Comparison of ENCODE assay signal across 1 cellular context in the genomic region with DNA sequence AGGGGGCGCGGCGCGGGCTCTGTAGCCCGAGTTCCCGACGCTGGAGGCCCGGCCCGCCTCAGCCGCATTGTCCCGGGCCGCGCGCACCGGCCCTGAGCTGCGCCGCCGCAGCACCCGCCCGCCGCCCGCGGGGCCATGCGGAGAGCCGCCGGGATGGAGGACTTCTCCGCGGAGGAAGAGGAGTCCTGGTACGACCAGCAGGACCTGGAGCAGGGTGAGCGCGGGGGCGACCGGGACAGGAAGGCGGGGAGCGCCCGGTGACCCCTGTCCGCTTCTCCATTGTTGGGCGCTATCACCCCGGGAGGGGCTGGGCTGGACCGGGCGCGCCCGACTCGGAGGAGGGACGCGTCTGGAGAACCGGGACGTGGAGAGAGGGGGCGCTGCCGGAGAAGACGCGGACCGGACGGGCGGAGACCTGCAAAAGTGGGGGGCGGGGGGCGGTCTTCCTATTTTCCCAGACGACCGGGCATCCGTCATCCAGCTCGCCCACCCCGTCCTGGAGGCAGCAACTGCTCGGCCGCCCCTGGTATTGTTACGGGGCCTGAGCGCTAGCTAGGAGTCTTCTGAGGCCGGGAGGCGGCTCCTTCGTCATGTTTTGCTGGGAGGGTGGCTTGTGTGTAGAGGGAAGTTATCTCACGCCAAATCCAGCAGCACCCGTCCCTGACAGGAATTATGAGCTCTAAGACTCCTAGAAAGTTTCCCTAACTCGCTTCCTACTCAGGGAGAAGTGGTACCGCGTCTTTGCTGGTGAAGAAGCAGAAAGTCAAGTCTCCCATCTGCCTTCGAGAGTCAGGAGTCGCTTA.
A peak's percentile ranks its signal among the peaks of the same experiment; 100 is the strongest.
TF ChIP-seq lines count a peak whose summit lies in the region.

No MANE protein-coding gene starts in this region.

TF ChIP-seq in HepG2, 621 proteins besides CTCF, POLR2A, EP300 and RAD21 (continued from another document and continues in another):
- TF ChIP-seq, protein P1, sequence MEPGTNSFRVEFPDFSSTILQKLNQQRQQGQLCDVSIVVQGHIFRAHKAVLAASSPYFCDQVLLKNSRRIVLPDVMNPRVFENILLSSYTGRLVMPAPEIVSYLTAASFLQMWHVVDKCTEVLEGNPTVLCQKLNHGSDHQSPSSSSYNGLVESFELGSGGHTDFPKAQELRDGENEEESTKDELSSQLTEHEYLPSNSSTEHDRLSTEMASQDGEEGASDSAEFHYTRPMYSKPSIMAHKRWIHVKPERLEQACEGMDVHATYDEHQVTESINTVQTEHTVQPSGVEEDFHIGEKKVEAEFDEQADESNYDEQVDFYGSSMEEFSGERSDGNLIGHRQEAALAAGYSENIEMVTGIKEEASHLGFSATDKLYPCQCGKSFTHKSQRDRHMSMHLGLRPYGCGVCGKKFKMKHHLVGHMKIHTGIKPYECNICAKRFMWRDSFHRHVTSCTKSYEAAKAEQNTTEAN (CRISPR knock-in tag; conservative IDR thresholded peaks at IDR 0.05), result no peak
- TF ChIP-seq PHF5A (CRISPR knock-in tag; IDR thresholded peaks at IDR 0.05; ENCODE audit: low read depth, unreplicated experiment) (no peak), ZNF10 (CRISPR knock-in tag; IDR thresholded peaks at IDR 0.05; ENCODE audit: borderline replicate concordance, low read depth) (no peak), ZNF720 (CRISPR knock-in tag; IDR thresholded peaks at IDR 0.05) (no peak), ELF1 (CRISPR knock-in tag; IDR thresholded peaks at IDR 0.05) (no peak), NR2C2 (CRISPR knock-in tag; IDR thresholded peaks at IDR 0.05; ENCODE audit: borderline replicate concordance) (peak; percentile 42; the same call in 1 of the 2 replicates), SRF (IDR thresholded peaks at IDR 0.05; ENCODE audit: low read depth, low read length) (no peak), ZNF12 (CRISPR knock-in tag; IDR thresholded peaks at IDR 0.05) (no peak), U2AF2 (IDR thresholded peaks at IDR 0.05; ENCODE audit: low read depth, low read length) (no peak), YEATS4 (CRISPR knock-in tag; IDR thresholded peaks at IDR 0.05; ENCODE audit: borderline replicate concordance) (no peak), SALL1 (CRISPR knock-in tag; IDR thresholded peaks at IDR 0.05) (no peak; the same call in 1 of the 2 replicates), TOPORS (CRISPR knock-in tag; IDR thresholded peaks at IDR 0.05) (no peak), ZNF841 (CRISPR knock-in tag; IDR thresholded peaks at IDR 0.05; ENCODE audit: borderline replicate concordance) (no peak), HIVEP1 (CRISPR knock-in tag; IDR thresholded peaks at IDR 0.05) (no peak), KAT2B (IDR thresholded peaks at IDR 0.05; ENCODE audit: borderline replicate concordance, low read depth, low read length) (no peak), PPARG (CRISPR knock-in tag; conservative IDR thresholded peaks at IDR 0.05) (no peak), ZNF782 (CRISPR knock-in tag; IDR thresholded peaks at IDR 0.05; ENCODE audit: borderline replicate concordance) (no peak), GLI4 (CRISPR knock-in tag; IDR thresholded peaks at IDR 0.05; ENCODE audit: borderline replicate concordance) (no peak), ELF4 (CRISPR knock-in tag; IDR thresholded peaks at IDR 0.05; ENCODE audit: borderline replicate concordance) (no peak), SP5 (CRISPR knock-in tag; IDR thresholded peaks at IDR 0.05; ENCODE audit: borderline replicate concordance, low read depth) (peak; percentile 41; the same call in 1 of the 2 replicates), MYC (CRISPR knock-in tag; IDR thresholded peaks at IDR 0.05; ENCODE audit: borderline replicate concordance) (no peak), GTF2F1 (IDR thresholded peaks at IDR 0.05; ENCODE audit: low read length) (no peak), ZNF383 (CRISPR knock-in tag; IDR thresholded peaks at IDR 0.05; ENCODE audit: borderline replicate concordance) (no peak), ISL2 (CRISPR knock-in tag; IDR thresholded peaks at IDR 0.05) (no peak), ZSCAN9 (CRISPR knock-in tag; IDR thresholded peaks at IDR 0.05; ENCODE audit: borderline replicate concordance) (no peak), ZNF317 (CRISPR knock-in tag; IDR thresholded peaks at IDR 0.05) (no peak), ZBTB7B (CRISPR knock-in tag; IDR thresholded peaks at IDR 0.05) (no peak), ARHGAP35 (CRISPR knock-in tag; IDR thresholded peaks at IDR 0.05; ENCODE audit: borderline replicate concordance) (no peak), ATAD3A (CRISPR knock-in tag; IDR thresholded peaks at IDR 0.05) (no peak), SP1 (IDR thresholded peaks at IDR 0.05) (no peak), SP1 (CRISPR knock-in tag; IDR thresholded peaks at IDR 0.05) (no peak), ZNF772 (CRISPR knock-in tag; IDR thresholded peaks at IDR 0.05) (no peak), BHLHE40 (IDR thresholded peaks at IDR 0.05; ENCODE audit: low read length) (no peak), TRIM24 (CRISPR knock-in tag; IDR thresholded peaks at IDR 0.05) (0 out of 2 replicates have a peak, but pooled peaks have one; percentile 40), RFX3 (CRISPR knock-in tag; IDR thresholded peaks at IDR 0.05) (no peak), ZNF614 (CRISPR knock-in tag; IDR thresholded peaks at IDR 0.05; ENCODE audit: borderline replicate concordance) (no peak), WIZ (CRISPR knock-in tag; IDR thresholded peaks at IDR 0.05) (no peak)
- TF ChIP-seq, protein P2, sequence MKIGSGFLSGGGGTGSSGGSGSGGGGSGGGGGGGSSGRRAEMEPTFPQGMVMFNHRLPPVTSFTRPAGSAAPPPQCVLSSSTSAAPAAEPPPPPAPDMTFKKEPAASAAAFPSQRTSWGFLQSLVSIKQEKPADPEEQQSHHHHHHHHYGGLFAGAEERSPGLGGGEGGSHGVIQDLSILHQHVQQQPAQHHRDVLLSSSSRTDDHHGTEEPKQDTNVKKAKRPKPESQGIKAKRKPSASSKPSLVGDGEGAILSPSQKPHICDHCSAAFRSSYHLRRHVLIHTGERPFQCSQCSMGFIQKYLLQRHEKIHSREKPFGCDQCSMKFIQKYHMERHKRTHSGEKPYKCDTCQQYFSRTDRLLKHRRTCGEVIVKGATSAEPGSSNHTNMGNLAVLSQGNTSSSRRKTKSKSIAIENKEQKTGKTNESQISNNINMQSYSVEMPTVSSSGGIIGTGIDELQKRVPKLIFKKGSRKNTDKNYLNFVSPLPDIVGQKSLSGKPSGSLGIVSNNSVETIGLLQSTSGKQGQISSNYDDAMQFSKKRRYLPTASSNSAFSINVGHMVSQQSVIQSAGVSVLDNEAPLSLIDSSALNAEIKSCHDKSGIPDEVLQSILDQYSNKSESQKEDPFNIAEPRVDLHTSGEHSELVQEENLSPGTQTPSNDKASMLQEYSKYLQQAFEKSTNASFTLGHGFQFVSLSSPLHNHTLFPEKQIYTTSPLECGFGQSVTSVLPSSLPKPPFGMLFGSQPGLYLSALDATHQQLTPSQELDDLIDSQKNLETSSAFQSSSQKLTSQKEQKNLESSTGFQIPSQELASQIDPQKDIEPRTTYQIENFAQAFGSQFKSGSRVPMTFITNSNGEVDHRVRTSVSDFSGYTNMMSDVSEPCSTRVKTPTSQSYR (CRISPR knock-in tag; IDR thresholded peaks at IDR 0.05; ENCODE audit: borderline replicate concordance), result no peak
- TF ChIP-seq, protein P3, sequence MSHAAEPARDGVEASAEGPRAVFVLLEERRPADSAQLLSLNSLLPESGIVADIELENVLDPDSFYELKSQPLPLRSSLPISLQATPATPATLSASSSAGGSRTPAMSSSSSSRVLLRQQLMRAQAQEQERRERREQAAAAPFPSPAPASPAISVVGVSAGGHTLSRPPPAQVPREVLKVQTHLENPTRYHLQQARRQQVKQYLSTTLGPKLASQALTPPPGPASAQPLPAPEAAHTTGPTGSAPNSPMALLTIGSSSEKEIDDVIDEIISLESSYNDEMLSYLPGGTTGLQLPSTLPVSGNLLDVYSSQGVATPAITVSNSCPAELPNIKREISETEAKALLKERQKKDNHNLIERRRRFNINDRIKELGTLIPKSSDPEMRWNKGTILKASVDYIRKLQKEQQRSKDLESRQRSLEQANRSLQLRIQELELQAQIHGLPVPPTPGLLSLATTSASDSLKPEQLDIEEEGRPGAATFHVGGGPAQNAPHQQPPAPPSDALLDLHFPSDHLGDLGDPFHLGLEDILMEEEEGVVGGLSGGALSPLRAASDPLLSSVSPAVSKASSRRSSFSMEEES (CRISPR knock-in tag; IDR thresholded peaks at IDR 0.05), result no peak
- TF ChIP-seq, protein P4, sequence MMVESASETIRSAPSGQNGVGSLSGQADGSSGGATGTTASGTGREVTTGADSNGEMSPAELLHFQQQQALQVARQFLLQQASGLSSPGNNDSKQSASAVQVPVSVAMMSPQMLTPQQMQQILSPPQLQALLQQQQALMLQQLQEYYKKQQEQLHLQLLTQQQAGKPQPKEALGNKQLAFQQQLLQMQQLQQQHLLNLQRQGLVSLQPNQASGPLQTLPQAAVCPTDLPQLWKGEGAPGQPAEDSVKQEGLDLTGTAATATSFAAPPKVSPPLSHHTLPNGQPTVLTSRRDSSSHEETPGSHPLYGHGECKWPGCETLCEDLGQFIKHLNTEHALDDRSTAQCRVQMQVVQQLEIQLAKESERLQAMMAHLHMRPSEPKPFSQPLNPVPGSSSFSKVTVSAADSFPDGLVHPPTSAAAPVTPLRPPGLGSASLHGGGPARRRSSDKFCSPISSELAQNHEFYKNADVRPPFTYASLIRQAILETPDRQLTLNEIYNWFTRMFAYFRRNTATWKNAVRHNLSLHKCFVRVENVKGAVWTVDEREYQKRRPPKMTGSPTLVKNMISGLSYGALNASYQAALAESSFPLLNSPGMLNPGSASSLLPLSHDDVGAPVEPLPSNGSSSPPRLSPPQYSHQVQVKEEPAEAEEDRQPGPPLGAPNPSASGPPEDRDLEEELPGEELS (CRISPR knock-in tag; IDR thresholded peaks at IDR 0.05), result no peak
- TF ChIP-seq, protein P5, sequence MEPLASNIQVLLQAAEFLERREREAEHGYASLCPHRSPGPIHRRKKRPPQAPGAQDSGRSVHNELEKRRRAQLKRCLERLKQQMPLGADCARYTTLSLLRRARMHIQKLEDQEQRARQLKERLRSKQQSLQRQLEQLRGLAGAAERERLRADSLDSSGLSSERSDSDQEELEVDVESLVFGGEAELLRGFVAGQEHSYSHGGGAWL (CRISPR knock-in tag; IDR thresholded peaks at IDR 0.05), result peak; percentile 26; the same call in 1 of the 2 replicates
- TF ChIP-seq, protein P6, sequence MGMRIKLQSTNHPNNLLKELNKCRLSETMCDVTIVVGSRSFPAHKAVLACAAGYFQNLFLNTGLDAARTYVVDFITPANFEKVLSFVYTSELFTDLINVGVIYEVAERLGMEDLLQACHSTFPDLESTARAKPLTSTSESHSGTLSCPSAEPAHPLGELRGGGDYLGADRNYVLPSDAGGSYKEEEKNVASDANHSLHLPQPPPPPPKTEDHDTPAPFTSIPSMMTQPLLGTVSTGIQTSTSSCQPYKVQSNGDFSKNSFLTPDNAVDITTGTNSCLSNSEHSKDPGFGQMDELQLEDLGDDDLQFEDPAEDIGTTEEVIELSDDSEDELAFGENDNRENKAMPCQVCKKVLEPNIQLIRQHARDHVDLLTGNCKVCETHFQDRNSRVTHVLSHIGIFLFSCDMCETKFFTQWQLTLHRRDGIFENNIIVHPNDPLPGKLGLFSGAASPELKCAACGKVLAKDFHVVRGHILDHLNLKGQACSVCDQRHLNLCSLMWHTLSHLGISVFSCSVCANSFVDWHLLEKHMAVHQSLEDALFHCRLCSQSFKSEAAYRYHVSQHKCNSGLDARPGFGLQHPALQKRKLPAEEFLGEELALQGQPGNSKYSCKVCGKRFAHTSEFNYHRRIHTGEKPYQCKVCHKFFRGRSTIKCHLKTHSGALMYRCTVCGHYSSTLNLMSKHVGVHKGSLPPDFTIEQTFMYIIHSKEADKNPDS (CRISPR knock-in tag; IDR thresholded peaks at IDR 0.05), result no peak
- TF ChIP-seq, protein P7, sequence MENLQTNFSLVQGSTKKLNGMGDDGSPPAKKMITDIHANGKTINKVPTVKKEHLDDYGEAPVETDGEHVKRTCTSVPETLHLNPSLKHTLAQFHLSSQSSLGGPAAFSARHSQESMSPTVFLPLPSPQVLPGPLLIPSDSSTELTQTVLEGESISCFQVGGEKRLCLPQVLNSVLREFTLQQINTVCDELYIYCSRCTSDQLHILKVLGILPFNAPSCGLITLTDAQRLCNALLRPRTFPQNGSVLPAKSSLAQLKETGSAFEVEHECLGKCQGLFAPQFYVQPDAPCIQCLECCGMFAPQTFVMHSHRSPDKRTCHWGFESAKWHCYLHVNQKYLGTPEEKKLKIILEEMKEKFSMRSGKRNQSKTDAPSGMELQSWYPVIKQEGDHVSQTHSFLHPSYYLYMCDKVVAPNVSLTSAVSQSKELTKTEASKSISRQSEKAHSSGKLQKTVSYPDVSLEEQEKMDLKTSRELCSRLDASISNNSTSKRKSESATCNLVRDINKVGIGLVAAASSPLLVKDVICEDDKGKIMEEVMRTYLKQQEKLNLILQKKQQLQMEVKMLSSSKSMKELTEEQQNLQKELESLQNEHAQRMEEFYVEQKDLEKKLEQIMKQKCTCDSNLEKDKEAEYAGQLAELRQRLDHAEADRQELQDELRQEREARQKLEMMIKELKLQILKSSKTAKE (CRISPR knock-in tag; IDR thresholded peaks at IDR 0.05; ENCODE audit: borderline replicate concordance), result no peak
- TF ChIP-seq, protein P8, sequence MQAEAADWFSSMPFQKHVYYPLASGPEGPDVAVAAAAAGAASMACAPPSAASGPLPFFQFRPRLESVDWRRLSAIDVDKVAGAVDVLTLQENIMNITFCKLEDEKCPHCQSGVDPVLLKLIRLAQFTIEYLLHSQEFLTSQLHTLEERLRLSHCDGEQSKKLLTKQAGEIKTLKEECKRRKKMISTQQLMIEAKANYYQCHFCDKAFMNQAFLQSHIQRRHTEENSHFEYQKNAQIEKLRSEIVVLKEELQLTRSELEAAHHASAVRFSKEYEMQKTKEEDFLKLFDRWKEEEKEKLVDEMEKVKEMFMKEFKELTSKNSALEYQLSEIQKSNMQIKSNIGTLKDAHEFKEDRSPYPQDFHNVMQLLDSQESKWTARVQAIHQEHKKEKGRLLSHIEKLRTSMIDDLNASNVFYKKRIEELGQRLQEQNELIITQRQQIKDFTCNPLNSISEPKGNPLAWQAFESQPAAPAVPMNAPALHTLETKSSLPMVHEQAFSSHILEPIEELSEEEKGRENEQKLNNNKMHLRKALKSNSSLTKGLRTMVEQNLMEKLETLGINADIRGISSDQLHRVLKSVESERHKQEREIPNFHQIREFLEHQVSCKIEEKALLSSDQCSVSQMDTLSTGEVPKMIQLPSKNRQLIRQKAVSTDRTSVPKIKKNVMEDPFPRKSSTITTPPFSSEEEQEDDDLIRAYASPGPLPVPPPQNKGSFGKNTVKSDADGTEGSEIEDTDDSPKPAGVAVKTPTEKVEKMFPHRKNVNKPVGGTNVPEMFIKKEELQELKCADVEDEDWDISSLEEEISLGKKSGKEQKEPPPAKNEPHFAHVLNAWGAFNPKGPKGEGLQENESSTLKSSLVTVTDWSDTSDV (CRISPR knock-in tag; IDR thresholded peaks at IDR 0.05), result 0 out of 2 replicates have a peak, but pooled peaks have one; percentile 21
- TF ChIP-seq, protein P9, sequence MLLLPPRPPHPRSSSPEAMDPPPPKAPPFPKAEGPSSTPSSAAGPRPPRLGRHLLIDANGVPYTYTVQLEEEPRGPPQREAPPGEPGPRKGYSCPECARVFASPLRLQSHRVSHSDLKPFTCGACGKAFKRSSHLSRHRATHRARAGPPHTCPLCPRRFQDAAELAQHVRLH (CRISPR knock-in tag; IDR thresholded peaks at IDR 0.05; ENCODE audit: borderline replicate concordance, low read depth), result no peak
- TF ChIP-seq, protein P10, sequence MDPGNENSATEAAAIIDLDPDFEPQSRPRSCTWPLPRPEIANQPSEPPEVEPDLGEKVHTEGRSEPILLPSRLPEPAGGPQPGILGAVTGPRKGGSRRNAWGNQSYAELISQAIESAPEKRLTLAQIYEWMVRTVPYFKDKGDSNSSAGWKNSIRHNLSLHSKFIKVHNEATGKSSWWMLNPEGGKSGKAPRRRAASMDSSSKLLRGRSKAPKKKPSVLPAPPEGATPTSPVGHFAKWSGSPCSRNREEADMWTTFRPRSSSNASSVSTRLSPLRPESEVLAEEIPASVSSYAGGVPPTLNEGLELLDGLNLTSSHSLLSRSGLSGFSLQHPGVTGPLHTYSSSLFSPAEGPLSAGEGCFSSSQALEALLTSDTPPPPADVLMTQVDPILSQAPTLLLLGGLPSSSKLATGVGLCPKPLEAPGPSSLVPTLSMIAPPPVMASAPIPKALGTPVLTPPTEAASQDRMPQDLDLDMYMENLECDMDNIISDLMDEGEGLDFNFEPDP (CRISPR knock-in tag; conservative IDR thresholded peaks at IDR 0.05), result no peak
